Comparison of ENCODE assay signal across 8 cellular contexts in genomic region chr17:45248132-45248936, GRCh38. TPM values are rescaled to one million over a fixed set of nuclear protein-coding genes. Genes with fewer than 3 reads are reported as not detected.
DNase-seq lines count a peak whose midpoint lies in the region; TF ChIP-seq lines count a peak whose summit lies in the region.

No MANE protein-coding gene starts in this region.

- peaks cover 2% of the 10 kb centered on the region for H3K4me1 ChIP-seq in HEK293 (ENCODE audit: control insufficient read depth, insufficient read depth, low read length)

- H2AFZ ChIP-seq in neural cell (ENCODE audit: low read depth, low read length), result no peak overlapping the region

- no peaks in the 10 kb centered on the region for H3K9me3 Mint-ChIP-seq in activated CD4-positive, alpha-beta memory T cell treated with anti-CD3 and anti-CD28 coated beads, Interleukin-2, amount 10 ng/mL, durations not matched to agents 7 days and 5 days
- no peaks in the 10 kb centered on the region for H3K9me3 Mint-ChIP-seq in type B pancreatic cell

- H3K79me2 ChIP-seq in neural cell (replicated peaks; ENCODE audit: insufficient read depth, low read length), result no peaks in the 10 kb centered on the region

- no peak for TF ChIP-seq EP300 in neural cell (conservative IDR thresholded peaks at IDR 0.05; ENCODE audit: poor library complexity, severe bottlenecking)

- H3F3A ChIP-seq in neural cell (ENCODE audit: insufficient read depth, low read length, poor library complexity, severe bottlenecking), result no peaks in the 10 kb centered on the region

- no peaks in the 10 kb centered on the region for H3K9me2 ChIP-seq in neural cell (ENCODE audit: insufficient read depth, low read length)

- H3K4me3 ChIP-seq in GM12865 (ENCODE audit: low read depth, low read length) (peak overlapping the region; percentile 89), HEK293 (ENCODE audit: low read depth, low read length) (peak overlapping the region; percentile 67), epithelial cell of esophagus (ENCODE audit: low read length) (peak overlapping the region; percentile 62), neural cell (ENCODE audit: low read length) (peak overlapping the region; percentile 64)

- H3K4me3 Mint-ChIP-seq in activated CD4-positive, alpha-beta memory T cell treated with anti-CD3 and anti-CD28 coated beads, Interleukin-2, amount 10 ng/mL, durations not matched to agents 7 days and 5 days, result peak overlapping the region; percentile 87
- peak overlapping the region; percentile 94 for H3K4me3 Mint-ChIP-seq in type B pancreatic cell

- H3K27ac Mint-ChIP-seq in activated CD4-positive, alpha-beta memory T cell treated with anti-CD3 and anti-CD28 coated beads, Interleukin-2, amount 10 ng/mL, durations not matched to agents 7 days and 5 days, result peak overlapping the region; percentile 94
- peak overlapping the region; percentile 91 for H3K27ac Mint-ChIP-seq in type B pancreatic cell

- no peaks in the 10 kb centered on the region for H3K9me3 ChIP-seq in HEK293 (ENCODE audit: control insufficient read depth, insufficient read depth, low read depth, low read length)
- H3K9me3 ChIP-seq in neural cell (ENCODE audit: low read length), result no peaks in the 10 kb centered on the region

- H3K27me3 Mint-ChIP-seq in activated CD4-positive, alpha-beta memory T cell treated with anti-CD3 and anti-CD28 coated beads, Interleukin-2, amount 10 ng/mL, durations not matched to agents 7 days and 5 days, result no peaks in the 10 kb centered on the region
- H3K27me3 Mint-ChIP-seq in type B pancreatic cell, result peaks cover 3% of the 10 kb centered on the region

- TF ChIP-seq CTCF in GM12865 (IDR thresholded peaks at IDR 0.05; ENCODE audit: insufficient read depth, low read depth, low read length, missing control alignments) (no peak), HEK293 (tag by site-specific recombination; IDR thresholded peaks at IDR 0.05) (no peak), epithelial cell of esophagus (IDR thresholded peaks at IDR 0.05; ENCODE audit: insufficient read depth, low read depth, low read length, missing control alignments) (no peak), neural cell (IDR thresholded peaks at IDR 0.05; ENCODE audit: poor library complexity, severe bottlenecking) (no peak), type B pancreatic cell (conservative IDR thresholded peaks at IDR 0.05) (no peak)

- no peak overlapping the region for H3K4me2 ChIP-seq in neural cell (ENCODE audit: low read length)

- no peak for TF ChIP-seq RAD21 in neural cell (conservative IDR thresholded peaks at IDR 0.05)

- H3K36me3 ChIP-seq in HEK293 (ENCODE audit: control insufficient read depth in 2 of 2, insufficient read depth in 1 of 2, low read length in 2 of 2) (peaks cover 0 to 11% of the 10 kb centered on the region in 2 experiments; a peak in 2 of 3 replicates), neural cell (ENCODE audit: insufficient read depth, low read length) (no peaks in the 10 kb centered on the region)

- peaks cover 63% of the 10 kb centered on the region for H3K4me1 Mint-ChIP-seq in activated CD4-positive, alpha-beta memory T cell treated with anti-CD3 and anti-CD28 coated beads, Interleukin-2, amount 10 ng/mL, durations not matched to agents 7 days and 5 days
- peaks cover 8% of the 10 kb centered on the region for H3K4me1 Mint-ChIP-seq in type B pancreatic cell (ENCODE audit: unreplicated experiment)

- H3K27ac ChIP-seq in HEK293 (ENCODE audit: extremely low read depth, low read depth, low read length) (peak overlapping the region; percentile 71; the same call in 1 of the 2 replicates), neural cell (ENCODE audit: low read length) (no peak overlapping the region)

- POLR2A ChIA-PET in HEK293 (lab: Yijun Ruan, JAX), result interaction anchor here (0.5 to 2.3 kb wide), 8 partner anchors 8 to 1691 kb away, joined by 3 to 15 read pairs (median 4); partner anchors contain the start of gene HEXIM1
- POLR2A ChIA-PET in activated CD4-positive, alpha-beta memory T cell treated with anti-CD3 and anti-CD28 coated beads, Interleukin-2, amount 10 ng/mL, durations not matched to agents 7 days and 5 days (lab: Charles Lee), result interaction anchor here (0.8 to 27.5 kb wide), 16 partner anchors 10 to 140 kb away, joined by 3 to 528 read pairs (median 10); partner anchors contain the start of genes FMNL1, HEXIM1, HEXIM2 and MAP3K14

- peak; percentile 91 for DNase-seq in GM12865 (ENCODE audit: low read depth)
- peak; percentile 40 for DNase-seq in NCI-H1436 treated with DMSO at 0.1 percent for 48 hours (lab: John Stamatoyannopoulos, UW)
- DNase-seq in activated CD4-positive, alpha-beta memory T cell treated with anti-CD3 and anti-CD28 coated beads, Interleukin-2, amount 10 ng/mL, durations not matched to agents 7 days and 5 days, result peak; percentile 87
- DNase-seq in epithelial cell of esophagus (ENCODE audit: low read depth), result peak; percentile 82
- DNase-seq in type B pancreatic cell (ENCODE audit: extremely low spot score, unreplicated experiment), result no peak
- no peak for DNase-seq in amygdala (lab: John Stamatoyannopoulos, UW)

- CTCF ChIA-PET in HEK293 (lab: Yijun Ruan, JAX), result interaction anchor here (0.7 to 5.6 kb wide), 6 partner anchors 9 to 137 kb away, joined by 3 to 37 read pairs (median 4); no protein-coding TSS in a partner anchor
- CTCF ChIA-PET in activated CD4-positive, alpha-beta memory T cell treated with anti-CD3 and anti-CD28 coated beads, Interleukin-2, amount 10 ng/mL, durations not matched to agents 7 days and 5 days (lab: Charles Lee), result interaction anchor here (0.7 to 3.8 kb wide), 15 partner anchors 8 to 113 kb away, joined by 3 to 34 read pairs (median 6); partner anchors contain the start of genes ACBD4, FMNL1, MAP3K14 and SPATA32

- H3K9ac ChIP-seq in neural cell (ENCODE audit: low read length), result peak overlapping the region; percentile 51

- H3K36me3 Mint-ChIP-seq in activated CD4-positive, alpha-beta memory T cell treated with anti-CD3 and anti-CD28 coated beads, Interleukin-2, amount 10 ng/mL, durations not matched to agents 7 days and 5 days (ENCODE audit: low read depth), result peaks cover 52% of the 10 kb centered on the region
- no peaks in the 10 kb centered on the region for H3K36me3 Mint-ChIP-seq in type B pancreatic cell

- H3K27me3 ChIP-seq in neural cell (ENCODE audit: insufficient read depth, low read depth, low read length), result peaks cover 21% of the 10 kb centered on the region

- no peaks in the 10 kb centered on the region for H4K20me1 ChIP-seq in neural cell (ENCODE audit: insufficient read depth)

TF ChIP-seq in HEK293, 187 proteins besides CTCF, POLR2A, EP300 and RAD21 (continues in another document):
- no peak for TF ChIP-seq ZNF366 (tag by site-specific recombination; conservative IDR thresholded peaks at IDR 0.05)
- no peak for TF ChIP-seq ZNF157 (tag by site-specific recombination; IDR thresholded peaks at IDR 0.05)
- no peak for TF ChIP-seq ZNF654 (tag by site-specific recombination; IDR thresholded peaks at IDR 0.05; ENCODE audit: low read depth)
- no peak for TF ChIP-seq SCRT2 (tag by site-specific recombination; IDR thresholded peaks at IDR 0.05)
- TF ChIP-seq ZNF768 (tag by site-specific recombination; IDR thresholded peaks at IDR 0.05), result no peak
- no peak for TF ChIP-seq ZNF843 (tag by site-specific recombination; IDR thresholded peaks at IDR 0.05)
- no peak for TF ChIP-seq ZNF626 (tag by site-specific recombination; IDR thresholded peaks at IDR 0.05)
- no peak for TF ChIP-seq ZNF155 (tag by site-specific recombination; IDR thresholded peaks at IDR 0.05)

TF ChIP-seq in neural cell, 6 proteins besides CTCF, POLR2A, EP300 and RAD21:
- no peak for TF ChIP-seq EZH2 (IDR thresholded peaks at IDR 0.05; ENCODE audit: borderline replicate concordance, insufficient read depth, low read length, poor library complexity, severe bottlenecking)
- TF ChIP-seq SMC3 (conservative IDR thresholded peaks at IDR 0.05; ENCODE audit: poor library complexity), result no peak
- TF ChIP-seq MXI1 (conservative IDR thresholded peaks at IDR 0.05; ENCODE audit: poor library complexity, severe bottlenecking), result no peak
- TF ChIP-seq TAF1 (IDR thresholded peaks at IDR 0.05; ENCODE audit: low read depth), result no peak
- no peak for TF ChIP-seq POLR2AphosphoS5 (IDR thresholded peaks at IDR 0.05)
- TF ChIP-seq, protein P1, sequence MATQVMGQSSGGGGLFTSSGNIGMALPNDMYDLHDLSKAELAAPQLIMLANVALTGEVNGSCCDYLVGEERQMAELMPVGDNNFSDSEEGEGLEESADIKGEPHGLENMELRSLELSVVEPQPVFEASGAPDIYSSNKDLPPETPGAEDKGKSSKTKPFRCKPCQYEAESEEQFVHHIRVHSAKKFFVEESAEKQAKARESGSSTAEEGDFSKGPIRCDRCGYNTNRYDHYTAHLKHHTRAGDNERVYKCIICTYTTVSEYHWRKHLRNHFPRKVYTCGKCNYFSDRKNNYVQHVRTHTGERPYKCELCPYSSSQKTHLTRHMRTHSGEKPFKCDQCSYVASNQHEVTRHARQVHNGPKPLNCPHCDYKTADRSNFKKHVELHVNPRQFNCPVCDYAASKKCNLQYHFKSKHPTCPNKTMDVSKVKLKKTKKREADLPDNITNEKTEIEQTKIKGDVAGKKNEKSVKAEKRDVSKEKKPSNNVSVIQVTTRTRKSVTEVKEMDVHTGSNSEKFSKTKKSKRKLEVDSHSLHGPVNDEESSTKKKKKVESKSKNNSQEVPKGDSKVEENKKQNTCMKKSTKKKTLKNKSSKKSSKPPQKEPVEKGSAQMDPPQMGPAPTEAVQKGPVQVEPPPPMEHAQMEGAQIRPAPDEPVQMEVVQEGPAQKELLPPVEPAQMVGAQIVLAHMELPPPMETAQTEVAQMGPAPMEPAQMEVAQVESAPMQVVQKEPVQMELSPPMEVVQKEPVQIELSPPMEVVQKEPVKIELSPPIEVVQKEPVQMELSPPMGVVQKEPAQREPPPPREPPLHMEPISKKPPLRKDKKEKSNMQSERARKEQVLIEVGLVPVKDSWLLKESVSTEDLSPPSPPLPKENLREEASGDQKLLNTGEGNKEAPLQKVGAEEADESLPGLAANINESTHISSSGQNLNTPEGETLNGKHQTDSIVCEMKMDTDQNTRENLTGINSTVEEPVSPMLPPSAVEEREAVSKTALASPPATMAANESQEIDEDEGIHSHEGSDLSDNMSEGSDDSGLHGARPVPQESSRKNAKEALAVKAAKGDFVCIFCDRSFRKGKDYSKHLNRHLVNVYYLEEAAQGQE (IDR thresholded peaks at IDR 0.05; ENCODE audit: borderline replicate concordance), result no peak

RNA-seq across cellular contexts. Expression of gene SPATA32, which starts 13.6 kb away (rescaled TPM):
- total RNA-seq in activated CD4-positive, alpha-beta memory T cell treated with anti-CD3 and anti-CD28 coated beads, Interleukin-2, amount 10 ng/mL, durations not matched to agents 7 days and 5 days, result under 1 TPM; 0.20 to 0.23 TPM
- polyA plus RNA-seq in neural cell, result not detected in 2 replicates
- polyA minus RNA-seq in neural cell, result not detected in 2 replicates
- total RNA-seq in type B pancreatic cell (ENCODE audit: low replicate concordance), result not detected in 2 replicates

RNA-seq across cellular contexts. Expression of gene FMNL1, which starts 26.6 kb away (rescaled TPM):
- total RNA-seq in activated CD4-positive, alpha-beta memory T cell treated with anti-CD3 and anti-CD28 coated beads, Interleukin-2, amount 10 ng/mL, durations not matched to agents 7 days and 5 days, result 100 to 1,000 TPM; 465 to 477 TPM
- polyA plus RNA-seq in neural cell, result 3.8 and 5.6 TPM in 2 replicates
- polyA minus RNA-seq in neural cell, result 5.8 and 6.6 TPM in 2 replicates
- total RNA-seq in type B pancreatic cell (ENCODE audit: low replicate concordance), result 1.9 and 6.0 TPM in 2 replicates

Comparison
In these comparisons a context has a peak if more than half of its experiments do, and no peak if none do; other contexts are left out.
1. DNase-seq: peak in GM12865 (single experiment), NCI-H1436 treated with DMSO at 0.1 percent for 48 hours (single experiment), activated CD4-positive, alpha-beta memory T cell treated with anti-CD3 and anti-CD28 coated beads, Interleukin-2, amount 10 ng/mL, durations not matched to agents 7 days and 5 days (single experiment) and epithelial cell of esophagus (single experiment); none in type B pancreatic cell (single experiment) and amygdala (0 of 56).
2. RNA of gene FMNL1, which starts 26.6 kb away (total RNA-seq): 465 to 477 TPM in activated CD4-positive, alpha-beta memory T cell treated with anti-CD3 and anti-CD28 coated beads, Interleukin-2, amount 10 ng/mL, durations not matched to agents 7 days and 5 days; 1.9 to 6.0 TPM in type B pancreatic cell; every median in the first group is over 10 times any median in the second.
3. Peak in every context shown above with its lines, with median percentiles within 50 percentile points of each other: H3K4me3 ChIP-seq.